2 cellular contexts compared by ENCODE assay signal in genomic region chr17:76333673-76334505, GRCh38.
TF ChIP-seq lines count a peak whose summit lies in the region.

No MANE protein-coding gene starts in this region.

TF ChIP-seq in HepG2, 621 proteins besides CTCF, POLR2A, EP300 and RAD21:
- TF ChIP-seq RBM22 (optimal IDR thresholded peaks at IDR 0.05; ENCODE audit: low read length) (peak; percentile 35), SSRP1 (CRISPR knock-in tag; IDR thresholded peaks at IDR 0.05) (0 out of 2 replicates have a peak, but pooled peaks have one; percentile 15), ZC3H4 (CRISPR knock-in tag; IDR thresholded peaks at IDR 0.05; ENCODE audit: borderline replicate concordance) (no peak), ZNF24 (IDR thresholded peaks at IDR 0.05) (peak; percentile 88), ZNF883 (CRISPR knock-in tag; IDR thresholded peaks at IDR 0.05; ENCODE audit: not compliant biosample characterization) (no peak), RBFOX2 (IDR thresholded peaks at IDR 0.05; ENCODE audit: low read depth, low read length) (0 out of 2 replicates have a peak, but pooled peaks have one; percentile 17)

TF ChIP-seq in K562, 482 proteins besides CTCF, POLR2A, EP300 and RAD21:
- TF ChIP-seq IFI16 (CRISPR knock-in tag; IDR thresholded peaks at IDR 0.05), result no peak
- no peak for TF ChIP-seq CCAR2 (IDR thresholded peaks at IDR 0.05; ENCODE audit: low read depth, low read length)
- no peak for TF ChIP-seq ZNF785 (CRISPR knock-in tag; IDR thresholded peaks at IDR 0.05)
- no peak for TF ChIP-seq RFX1 (IDR thresholded peaks at IDR 0.05)
- TF ChIP-seq PHTF2 (CRISPR knock-in tag; IDR thresholded peaks at IDR 0.05), result no peak
- no peak for TF ChIP-seq AFF1 (IDR thresholded peaks at IDR 0.05; ENCODE audit: low read depth in 1 of 2, partially characterized antibody in 2 of 2)
- TF ChIP-seq PRDM10 (IDR thresholded peaks at IDR 0.05; ENCODE audit: partially characterized antibody), result peak; percentile 78
- peak; percentile 92 for TF ChIP-seq ZNF24 (IDR thresholded peaks at IDR 0.05)
- TF ChIP-seq GTF2E2 (tag; IDR thresholded peaks at IDR 0.05), result no peak
- TF ChIP-seq ATF3 (IDR thresholded peaks at IDR 0.05), result no peak
- no peak for TF ChIP-seq ATF3 (CRISPR knock-in tag; conservative IDR thresholded peaks at IDR 0.05)
- no peak for TF ChIP-seq FOS (IDR thresholded peaks at IDR 0.05; ENCODE audit: extremely low read depth, insufficient read length)
- TF ChIP-seq BMI1 (IDR thresholded peaks at IDR 0.05; ENCODE audit: low read length), result no peak
- TF ChIP-seq ID3 (CRISPR knock-in tag; IDR thresholded peaks at IDR 0.05), result no peak
- no peak for TF ChIP-seq ID3 (tag; IDR thresholded peaks at IDR 0.05)
- TF ChIP-seq TARDBP (IDR thresholded peaks at IDR 0.05), result no peak
- TF ChIP-seq YBX1 (IDR thresholded peaks at IDR 0.05), result no peak
